35 cellular contexts compared by ENCODE assay signal in the genomic region with DNA sequence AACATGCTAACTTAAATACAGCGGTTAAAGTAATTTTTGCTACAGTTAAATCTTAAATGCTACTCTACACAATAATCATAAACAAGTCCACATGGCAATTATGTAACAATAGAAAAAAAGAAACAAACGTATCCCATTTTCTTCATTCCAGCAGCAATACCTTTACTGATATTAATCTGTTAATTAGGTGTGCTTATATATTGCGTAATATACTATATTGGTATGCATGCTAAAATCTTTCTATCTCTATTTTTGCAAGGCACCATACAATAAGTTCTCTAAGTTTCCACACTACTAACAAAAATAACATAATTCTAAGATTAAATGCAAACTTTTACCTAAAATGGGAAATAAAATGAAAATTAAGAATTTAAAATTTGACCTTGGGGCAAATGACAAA.
"Had no signal": no experiment of that assay in that cellular context is flagged by ENCODE, and none has a peak within 500 bp of the region (broad histone marks: within the 10 kb centered on the region; RNA-seq: fewer than 3 reads in every experiment).

No MANE protein-coding gene starts in this region.

- H3K36me3 ChIP-seq: MG63 had no signal

- DNase-seq: Karpas-422, Kasumi-1, MG63, MM.1S, MV-4-11, NCI-H1048, NCI-H1092, NCI-H1092 treated with DMSO at 0.1 percent for 48 hours, NCI-H1105, NCI-H1105 treated with DMSO at 0.1 percent for 48 hours, NCI-H1417, NCI-H1417 treated with DMSO at 0.1 percent for 48 hours, NCI-H1436, NCI-H1436 treated with DMSO at 0.1 percent for 48 hours, NCI-H146, NCI-H1694, NCI-H1694 treated with DMSO at 0.1 percent for 48 hours, NCI-H187, NCI-H187 treated with DMSO at 0.1 percent for 48 hours, NCI-H1930, NCI-H2029, NCI-H2029 treated with DMSO at 0.1 percent for 48 hours, NCI-H2081, NCI-H2081 treated with DMSO at 0.1 percent for 48 hours, NCI-H2107, NCI-H2171, NCI-H2171 treated with DMSO at 0.1 percent for 48 hours, NCI-H2227 treated with DMSO at 0.1 percent for 48 hours, NCI-H226, NCI-H345, NCI-H446, NCI-H446 treated with DMSO at 0.1 percent for 48 hours, NCI-H510A, NCI-H510A treated with DMSO at 0.1 percent for 48 hours, NCI-H524 had no signal

- H3K27me3 ChIP-seq: MG63 had no signal

- H3K9me3 ChIP-seq: MG63 had no signal

- H3K4me3 ChIP-seq: MG63 had no signal
